Comparison of ENCODE assay signal across 15 cellular contexts in the genomic region with DNA sequence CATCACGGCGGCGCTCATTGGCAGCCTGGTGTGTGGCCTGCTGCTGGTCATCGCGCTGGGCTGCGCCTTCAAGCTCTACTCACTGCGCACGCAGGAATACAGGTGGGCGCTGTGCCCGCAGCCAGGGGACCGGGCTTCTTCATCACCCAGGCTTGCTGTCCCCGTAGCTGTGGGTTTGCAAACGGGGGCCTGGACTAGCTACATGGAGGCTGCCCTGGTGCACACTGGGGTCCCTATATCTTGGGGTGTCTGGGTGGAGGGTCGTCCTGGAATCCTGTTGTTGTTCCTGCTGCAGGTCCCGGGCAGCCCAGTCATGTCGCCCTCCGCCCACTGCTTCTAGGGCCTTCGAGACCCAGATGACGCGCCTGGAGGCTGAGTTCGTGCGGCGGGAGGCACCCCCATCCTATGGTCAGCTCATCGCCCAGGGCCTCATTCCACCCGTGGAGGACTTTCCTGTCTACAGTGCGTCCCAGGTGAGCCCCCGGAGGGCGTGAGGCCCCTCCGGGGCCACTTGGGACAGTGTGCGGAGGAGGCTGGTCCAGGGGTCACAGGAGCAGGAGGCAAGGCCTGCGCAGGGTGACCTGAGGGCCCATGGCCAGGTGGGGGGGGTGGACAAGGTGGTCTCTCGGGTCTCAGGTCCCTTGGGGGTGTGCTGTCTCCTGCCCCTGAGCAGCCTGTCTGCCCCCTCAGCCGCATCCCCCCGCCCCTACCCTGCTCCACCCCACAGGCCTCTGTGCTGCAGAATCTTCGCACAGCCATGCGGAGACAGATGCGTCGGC. TPM values are rescaled to one million over a fixed set of nuclear protein-coding genes. Genes with fewer than 3 reads are reported as not detected.
A peak's percentile ranks its signal among the peaks of the same experiment; 100 is the strongest.
DNase-seq lines count a peak whose midpoint lies in the region; ATAC-seq and TF ChIP-seq lines count a peak whose summit lies in the region.
"Had no signal": no experiment of that assay in that cellular context is flagged by ENCODE, and none has a peak within 500 bp of the region (broad histone marks: within the 10 kb centered on the region; RNA-seq: fewer than 3 reads in every experiment).

No MANE protein-coding gene starts in this region.

- H4K20me1 ChIP-seq in SK-N-SH (ENCODE audit: insufficient read depth) (no peaks in the 10 kb centered on the region), BLaER1 (peaks cover 34% of the 10 kb centered on the region), IMR-90 (ENCODE audit: insufficient read depth, low read length) (no peaks in the 10 kb centered on the region), osteoblast (ENCODE audit: insufficient read depth, low read length) (peaks cover 3% of the 10 kb centered on the region)

- H4K8ac ChIP-seq in IMR-90 (ENCODE audit: low read depth in 2 of 2, low read length in 2 of 2), result no peak overlapping the region

- H3K9me2 ChIP-seq in SK-N-SH, result no peaks in the 10 kb centered on the region

- H3K18ac ChIP-seq in IMR-90 (ENCODE audit: low read depth, low read length), result no peak overlapping the region

- TF ChIP-seq RAD21 in SK-N-SH (IDR thresholded peaks at IDR 0.05; ENCODE audit: low read length) (no peak), IMR-90 (IDR thresholded peaks at IDR 0.05; ENCODE audit: low read length) (no peak)

- BruUV-seq in IMR-90 (replicated peaks; lab: Mats Ljungman, UMichigan), result no TSS peak

- no peak overlapping the region for H4K5ac ChIP-seq in IMR-90 (ENCODE audit: low read depth, low read length)

- H3K9me3 ChIP-seq in SK-N-SH (no peaks in the 10 kb centered on the region), BLaER1 (no peaks in the 10 kb centered on the region), IMR-90 (ENCODE audit: control insufficient read depth, insufficient read depth, low read length) (no peaks in the 10 kb centered on the region), osteoblast (ENCODE audit: low read depth, low read length) (no peaks in the 10 kb centered on the region)

- no peak overlapping the region for H3K4me2 ChIP-seq in SK-N-SH
- peak overlapping the region; percentile 95 for H3K4me2 ChIP-seq in BLaER1
- H3K4me2 ChIP-seq in IMR-90 (ENCODE audit: low read depth, low read length), result no peak overlapping the region
- no peak overlapping the region for H3K4me2 ChIP-seq in osteoblast (ENCODE audit: insufficient read depth, low read length)

- in situ Hi-C loops in IMR-90 (cut with MboI; ENCODE audit: low sequenced_read_pairs), result no loop called here

- no peak overlapping the region for H3K56ac ChIP-seq in IMR-90 (ENCODE audit: extremely low read depth, insufficient read depth, low read length)

- H2BK20ac ChIP-seq in IMR-90 (ENCODE audit: low read depth, low read length), result no peak overlapping the region

- H3K27ac ChIP-seq in SK-N-SH (ENCODE audit: low read depth in 2 of 2, low read length in 1 of 2) (no peak overlapping the region), BLaER1 (0 out of 2 replicates have a peak overlapping the region, but pooled peaks have one; percentile 86), IMR-90 (ENCODE audit: insufficient read depth, low read length) (no peak overlapping the region), osteoblast (ENCODE audit: low read depth, low read length) (no peak overlapping the region)
- H3K27ac ChIP-seq: 22Rv1 had no signal

- no peak overlapping the region for H2BK120ac ChIP-seq in IMR-90 (ENCODE audit: low read depth, low read length)

- TF ChIP-seq CTCF in SK-N-SH (IDR thresholded peaks at IDR 0.05), result no peak
- TF ChIP-seq CTCF in IMR-90 (conservative IDR thresholded peaks at IDR 0.05; ENCODE audit: low read depth, low read length), result no peak
- no peak for TF ChIP-seq CTCF in osteoblast (IDR thresholded peaks at IDR 0.05; ENCODE audit: extremely low read depth, low read depth, low read length)

- H2AFZ ChIP-seq in SK-N-SH (ENCODE audit: low read depth) (no peak overlapping the region), IMR-90 (replicated peaks; ENCODE audit: low read length, poor library complexity) (peak overlapping the region; percentile 14), osteoblast (ENCODE audit: low read length) (no peak overlapping the region)

- no peak overlapping the region for H2AK5ac ChIP-seq in IMR-90 (ENCODE audit: low read depth, low read length)

- no peak for TF ChIP-seq EP300 in SK-N-SH (IDR thresholded peaks at IDR 0.05; ENCODE audit: borderline replicate concordance in 1 of 2, low read depth in 1 of 2, low read length in 1 of 2)

- intact Hi-C loops in IMR-90 (cut with micrococcal nuclease), result no loop called here

- H4K91ac ChIP-seq in IMR-90 (ENCODE audit: insufficient read depth, low read depth, low read length), result no peak overlapping the region

- H2BK15ac ChIP-seq in IMR-90 (ENCODE audit: low read depth, low read length), result no peak overlapping the region

- POLR2A ChIA-PET in SK-N-SH (lab: Yijun Ruan, JAX) (no interaction called here), IMR-90 (lab: Charles Lee; ENCODE audit: unreplicated experiment) (no interaction called here)

- peaks cover 5% of the 10 kb centered on the region; the same call in 1 of the 2 replicates for H3K9me1 ChIP-seq in IMR-90 (ENCODE audit: insufficient read depth, low read length)

- TF ChIP-seq POLR2A in IMR-90 (IDR thresholded peaks at IDR 0.05; ENCODE audit: low read depth, low read length), result no peak

- CTCF ChIA-PET in SK-N-SH (lab: Yijun Ruan, JAX), result interaction anchor here (0.9 to 1.3 kb wide), 3 partner anchors 12 to 62 kb away, joined by 3 read pairs; no protein-coding TSS in a partner anchor
- CTCF ChIA-PET in IMR-90 (lab: Yijun Ruan, JAX), result no interaction called here

- H3K4me3 ChIP-seq in SK-N-SH (ENCODE audit: low read depth in 2 of 2, low read length in 1 of 2) (no peak overlapping the region), BLaER1 (no peak overlapping the region), IMR-90 (ENCODE audit: insufficient read depth, low read depth, low read length) (no peak overlapping the region), osteoblast (ENCODE audit: insufficient read depth, low read length) (no peak overlapping the region)

- H3K23ac ChIP-seq in IMR-90 (ENCODE audit: low read depth, low read length), result no peak overlapping the region

- ATAC-seq in SK-N-SH treated with all-trans-retinoic acid at 6 μM for 48 hours (no peak), IMR-90 (ENCODE audit: low read depth) (no peak)

- 90% methylated on average over 28 of the region's 38 CpGs for WGBS in SK-N-SH (ENCODE audit: low lambda C conversion rate)
- 99% methylated on average over 8 of the region's 38 CpGs; no CpG with 5 or more reads in 1 of the 2 experiments for WGBS in IMR-90 (ENCODE audit: extremely low coverage in 2 of 2, insufficient read length in 1 of 2), 2 experiments

- peak; percentile 26 for DNase-seq in SK-N-SH
- DNase-seq in IMR-90, result no peak
- peak; percentile 86 for DNase-seq in osteoblast (ENCODE audit: insufficient read length, low spot score, missing footprints)
- no peak for DNase-seq in stimulated activated naive CD4-positive, alpha-beta T cell (lab: John Stamatoyannopoulos, UW)
- no peak for DNase-seq in NCI-H1436 treated with DMSO at 0.1 percent for 48 hours (lab: John Stamatoyannopoulos, UW)
- DNase-seq: CD4-positive, CD25-positive, alpha-beta regulatory T cell; DMS53; GF-D8; GOT3; HCEC 1CT had no signal

- dilution Hi-C loops in IMR-90 (cut with HindIII; ENCODE audit: low sequenced_read_pairs, unreplicated experiment), result no loop called here

- H3K36me3 ChIP-seq in SK-N-SH (replicated peaks in 1 of 2; ENCODE audit: control insufficient read depth in 1 of 2, insufficient read depth in 2 of 2, low read length in 1 of 2) (peaks cover 0 to 3% of the 10 kb centered on the region in 2 experiments), BLaER1 (peaks cover 63% of the 10 kb centered on the region), IMR-90 (ENCODE audit: control insufficient read depth, insufficient read depth, low read length) (peaks cover 17% of the 10 kb centered on the region), osteoblast (ENCODE audit: insufficient read depth, low read length) (no peaks in the 10 kb centered on the region)

- H3K79me2 ChIP-seq in SK-N-SH (ENCODE audit: insufficient read depth) (no peaks in the 10 kb centered on the region), osteoblast (ENCODE audit: insufficient read depth, low read length) (no peaks in the 10 kb centered on the region)

- H3K4me1 ChIP-seq in SK-N-SH (ENCODE audit: control insufficient read depth in 1 of 2, insufficient read depth in 2 of 2, low read depth in 1 of 2, low read length in 1 of 2) (no peaks in the 10 kb centered on the region; a peak in 1 of 4 replicates), BLaER1 (peaks cover 44% of the 10 kb centered on the region), IMR-90 (ENCODE audit: control insufficient read depth, insufficient read depth, low read length) (no peaks in the 10 kb centered on the region), osteoblast (ENCODE audit: insufficient read depth, low read length) (no peaks in the 10 kb centered on the region)

- H3K4ac ChIP-seq in IMR-90 (ENCODE audit: low read depth, low read length), result no peak overlapping the region

- H3K9ac ChIP-seq in SK-N-SH (no peak overlapping the region), BLaER1 (no peak overlapping the region), IMR-90 (ENCODE audit: low read depth, low read length) (no peak overlapping the region)

- peaks cover 0 to 8% of the 10 kb centered on the region in 2 experiments; a peak in 1 of 4 replicates for H3K79me1 ChIP-seq in IMR-90 (ENCODE audit: low read depth in 1 of 2, low read length in 2 of 2)

- H3F3A ChIP-seq in SK-N-SH (replicated peaks; ENCODE audit: insufficient read depth), result no peaks in the 10 kb centered on the region

- H2BK5ac ChIP-seq in IMR-90 (ENCODE audit: low read depth, low read length, poor library complexity, severe bottlenecking), result no peak overlapping the region

- no peak overlapping the region for H3K14ac ChIP-seq in IMR-90 (replicated peaks; ENCODE audit: low read depth, low read length)

- H3K27me3 ChIP-seq in SK-N-SH (ENCODE audit: insufficient read depth) (no peaks in the 10 kb centered on the region), BLaER1 (no peaks in the 10 kb centered on the region), IMR-90 (ENCODE audit: control insufficient read depth, insufficient read depth, low read length) (no peaks in the 10 kb centered on the region), osteoblast (ENCODE audit: insufficient read depth, low read length) (no peaks in the 10 kb centered on the region)

- H2AK9ac ChIP-seq in IMR-90 (replicated peaks; ENCODE audit: low read depth, low read length, poor library complexity), result peak overlapping the region; percentile 28

RNA-seq across cellular contexts. Expression of a gene that starts 12.3 kb away (rescaled TPM):
- polyA plus RNA-seq in SK-N-SH (2012; rRNA removed) (7.5 and 8.2 TPM in 2 replicates), IMR-90 (2012; rRNA removed) (20.2 and 25.7 TPM in 2 replicates)
- 3.6 and 7.8 TPM in 2 replicates for polyA plus RNA-seq in SK-N-SH (2012; cell fraction: cytosol; rRNA removed)
- polyA plus RNA-seq in SK-N-SH (2012; cell fraction: nucleus; rRNA removed), result 8.9 and 11.2 TPM in 2 replicates
- total RNA-seq in IMR-90 (2012; rRNA removed) (8.4 and 8.6 TPM in 2 replicates), osteoblast (38.4 and 39.8 TPM in 2 replicates)
- polyA plus RNA-seq in IMR-90 (2012; cell fraction: cytosol; rRNA removed), result 7.1 and 20.6 TPM in 2 replicates
- 7.3 and 27.0 TPM in 2 replicates for polyA plus RNA-seq in IMR-90 (2012; cell fraction: nucleus; rRNA removed; ENCODE audit: low replicate concordance)
- total RNA-seq: CD4-positive, CD25-positive, alpha-beta regulatory T cell had no signal
- polyA plus RNA-seq: CD4-positive, CD25-positive, alpha-beta regulatory T cell; IgD-negative memory B cell had no signal

RNA-seq across cellular contexts. Expression of a gene that starts 19.2 kb away (rescaled TPM):
- polyA plus RNA-seq in SK-N-SH (2012; rRNA removed), result 0.02 TPM in 1 of 2 replicates, not detected in the other
- not detected in 2 replicates for polyA plus RNA-seq in SK-N-SH (2012; cell fraction: cytosol; rRNA removed)
- polyA plus RNA-seq in SK-N-SH (2012; cell fraction: nucleus; rRNA removed), result 0.07 TPM in 1 of 2 replicates, not detected in the other
- not detected in 2 replicates for total RNA-seq in IMR-90 (2012; rRNA removed)
- not detected in 2 replicates for polyA plus RNA-seq in IMR-90 (2012; rRNA removed)
- not detected in 2 replicates for polyA plus RNA-seq in IMR-90 (2012; cell fraction: cytosol; rRNA removed)
- 0.11 TPM in 1 of 2 replicates, not detected in the other for polyA plus RNA-seq in IMR-90 (2012; cell fraction: nucleus; rRNA removed; ENCODE audit: low replicate concordance)
- total RNA-seq in osteoblast, result not detected in 2 replicates
- total RNA-seq: CD4-positive, CD25-positive, alpha-beta regulatory T cell had no signal
- polyA plus RNA-seq: BJ, IgD-negative memory B cell had no signal

Comparison
In these comparisons a context has a peak if more than half of its experiments do, and no peak if none do; other contexts are left out.
1. DNase-seq: peak in SK-N-SH (single experiment) and osteoblast (single experiment); none in IMR-90 (single experiment), stimulated activated naive CD4-positive, alpha-beta T cell (0 of 6) and NCI-H1436 treated with DMSO at 0.1 percent for 48 hours (single experiment).